In genomic region chr13:51644649-51645048, GRCh38 we compare ENCODE assay signal across 8 cellular contexts.
DNase-seq lines count a peak whose midpoint lies in the region; ATAC-seq and TF ChIP-seq lines count a peak whose summit lies in the region.

No MANE protein-coding gene starts in this region.

- H3K4me2 ChIP-seq in skeletal muscle satellite cell (ENCODE audit: low read length): peak overlapping the region; percentile 75

- peak overlapping the region; percentile 96 for H3K27ac ChIP-seq in SJSA1

- H3K4me1 ChIP-seq in SJSA1 (replicated peaks): peaks cover 44% of the 10 kb centered on the region
- peaks cover 52% of the 10 kb centered on the region for H3K4me1 ChIP-seq in skeletal muscle satellite cell (ENCODE audit: control insufficient read depth, insufficient read depth, low read length)

- ATAC-seq in HG03342 (IDR thresholded peaks at IDR 0.05; ENCODE audit: unreplicated experiment): no peak

- TF ChIP-seq CTCF in fibroblast of the aortic adventitia (IDR thresholded peaks at IDR 0.05; ENCODE audit: insufficient read depth, low read length): no peak

- peak; percentile 14 for DNase-seq in NCI-H748 (lab: John Stamatoyannopoulos, UW; ENCODE audit: unreplicated experiment)
- DNase-seq in NCI-H748 treated with DMSO at 0.1 percent for 48 hours (lab: John Stamatoyannopoulos, UW): no peak
- DNase-seq in SJSA1 (ENCODE audit: low read depth in 1 of 2, low spot score in 2 of 2): peak in 1 of 2 experiments; percentile 42
- peak; percentile 42 for DNase-seq in fibroblast of the aortic adventitia (ENCODE audit: low read depth)
- DNase-seq in NCI-H1417 (lab: John Stamatoyannopoulos, UW): no peak
- DNase-seq in effector CD8-positive, alpha-beta T cell (lab: John Stamatoyannopoulos, UW): no peak

- H3K9ac ChIP-seq in skeletal muscle satellite cell (ENCODE audit: low read depth, low read length): peak overlapping the region; percentile 72

- no peaks in the 10 kb centered on the region for H3K27me3 ChIP-seq in SJSA1 (replicated peaks)
- H3K27me3 ChIP-seq in skeletal muscle satellite cell (ENCODE audit: control insufficient read depth, insufficient read depth, low read length): no peaks in the 10 kb centered on the region

- H3K9me3 ChIP-seq in SJSA1 (replicated peaks) (no peaks in the 10 kb centered on the region), skeletal muscle satellite cell (replicated peaks; ENCODE audit: low read length) (no peaks in the 10 kb centered on the region)

- H3K36me3 ChIP-seq in SJSA1: peaks cover 5% of the 10 kb centered on the region; the same call in 1 of the 2 replicates
- no peaks in the 10 kb centered on the region for H3K36me3 ChIP-seq in skeletal muscle satellite cell (ENCODE audit: insufficient read depth, low read length)

- H3K4me3 ChIP-seq in SJSA1 (no peak overlapping the region), fibroblast of the aortic adventitia (ENCODE audit: low read depth, low read length) (no peak overlapping the region), skeletal muscle satellite cell (ENCODE audit: low read length) (peak overlapping the region; percentile 50)

Comparison
In these comparisons a context has a peak if more than half of its experiments do, and no peak if none do; other contexts are left out.
1. DNase-seq: peak in NCI-H748 (single experiment) and fibroblast of the aortic adventitia (single experiment); none in NCI-H748 treated with DMSO at 0.1 percent for 48 hours (single experiment), NCI-H1417 (0 of 3) and effector CD8-positive, alpha-beta T cell (single experiment).